Comparison of ENCODE assay signal across 31 cellular contexts in the genomic region with DNA sequence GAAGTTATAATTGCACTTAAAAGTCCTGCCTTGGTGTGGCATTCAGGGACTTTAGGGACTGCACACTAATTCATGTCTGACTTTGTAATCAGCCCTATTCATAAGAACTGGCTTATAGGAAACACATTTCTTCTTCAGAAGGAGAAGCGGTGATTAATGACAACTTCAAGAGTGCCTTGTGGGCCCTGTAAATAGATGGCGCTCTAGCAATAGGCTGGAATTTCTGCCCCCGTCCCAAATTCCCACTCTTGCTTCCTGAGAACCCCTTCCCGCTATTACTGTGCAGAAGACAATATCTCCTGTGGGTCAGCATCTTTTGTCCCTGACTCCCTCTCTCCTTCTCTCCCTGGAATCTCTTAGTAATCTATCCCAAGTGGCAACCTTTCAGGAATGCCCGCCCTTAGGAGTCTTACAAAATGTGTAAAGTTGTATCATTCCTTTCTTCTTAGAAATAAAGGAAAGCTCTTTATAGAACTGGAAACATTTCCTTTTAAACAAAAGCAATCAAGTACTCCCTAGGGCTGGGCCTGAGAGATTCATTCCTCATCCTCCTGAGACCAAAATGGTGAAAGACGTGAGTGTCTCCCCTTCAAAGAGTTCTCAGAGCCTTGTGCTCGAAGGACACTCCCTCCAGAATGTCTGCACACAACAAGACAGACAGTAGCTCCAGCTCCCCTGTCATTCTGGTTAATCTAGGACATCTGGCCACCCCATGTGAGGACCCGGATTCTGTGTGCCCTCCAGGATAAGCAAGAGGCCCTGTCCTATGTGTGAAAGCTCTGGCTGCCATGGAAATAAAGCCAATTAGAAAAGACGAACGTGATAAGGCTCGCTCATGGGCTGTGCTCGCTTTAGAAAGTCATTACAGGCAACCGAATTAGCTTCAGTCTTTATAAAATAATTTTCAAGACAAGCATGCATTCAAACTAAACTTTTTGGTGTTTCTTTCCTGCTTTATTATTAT.
DNase-seq lines count a peak whose midpoint lies in the region; ATAC-seq and TF ChIP-seq lines count a peak whose summit lies in the region.
"Had no signal": no experiment of that assay in that cellular context is flagged by ENCODE, and none has a peak within 500 bp of the region (broad histone marks: within the 10 kb centered on the region; RNA-seq: fewer than 3 reads in every experiment).

No MANE protein-coding gene starts in this region.

- H3K4me1 ChIP-seq in neural progenitor cell = peaks cover 8% of the 10 kb centered on the region
- H3K4me1 ChIP-seq: A549, left ventricle myocardium inferior, psoas muscle, sigmoid colon, SJCRH30 had no signal

- peak overlapping the region; percentile 68 for H2AFZ ChIP-seq in neural progenitor cell (replicated peaks)

- H3K9ac ChIP-seq in neural progenitor cell = no peak overlapping the region

- no peaks in the 10 kb centered on the region for H3K9me3 ChIP-seq in neural progenitor cell (ENCODE audit: low read depth)
- H3K9me3 ChIP-seq: A549, psoas muscle, sigmoid colon, SJCRH30, tibial artery had no signal

- no peaks in the 10 kb centered on the region for H3K79me2 ChIP-seq in neural progenitor cell (ENCODE audit: low read depth)

- H3K4me1 Mint-ChIP-seq in chondrocyte (ENCODE audit: low read depth) = peaks cover 10% of the 10 kb centered on the region
- H3K4me1 Mint-ChIP-seq in neural progenitor cell = peaks cover 8% of the 10 kb centered on the region
- H3K4me1 Mint-ChIP-seq: B cell had no signal

- peak; percentile 9 for DNase-seq in EL
- DNase-seq in NCI-H82 (lab: John Stamatoyannopoulos, UW) = peak; percentile 99
- DNase-seq in chondrocyte (ENCODE audit: low spot score) = no peak
- DNase-seq in neural progenitor cell (ENCODE audit: low spot score) = no peak
- DNase-seq in GM13977 (ENCODE audit: low spot score) = no peak
- DNase-seq in HUDEP-2 (lab: John Stamatoyannopoulos, UW; ENCODE audit: unreplicated experiment in 76 of 76) = no peak
- no peak for DNase-seq in MV-4-11 (lab: John Stamatoyannopoulos, UW)
- DNase-seq: activated CD4-positive, alpha-beta T cell treated with anti-CD3 and anti-CD28 coated beads, Interleukin-2, amount 50 U/mL, for 1 hour; activated CD4-positive, CD25-positive, alpha-beta regulatory T cell; activated effector memory CD4-positive, alpha-beta T cell treated with anti-CD3 and anti-CD28 coated beads, Interleukin-2, amount 50 U/mL, for 16 hours; activated T-cell treated with anti-CD3 and anti-CD28 coated beads, Interleukin-2, amount 50 U/mL, for 24 hours; anterior cingulate cortex; CD8-positive, alpha-beta T cell; DMS 273 treated with DMSO at 0.1 percent for 48 hours; glutamatergic neuron; KBM-7; left ventricle myocardium inferior; MM.1S; NCI-H1417 treated with DMSO at 0.1 percent for 48 hours; NCI-H2081; psoas muscle; RPMI8226; sigmoid colon; SJCRH30; stimulated activated CD4-positive, alpha-beta T cell treated with anti-CD3 and anti-CD28 coated beads, Interleukin-4, amount 100 ng/mL, for 24 hours; tibial artery had no signal

- H3K27ac Mint-ChIP-seq in chondrocyte (ENCODE audit: unreplicated experiment) (no peak overlapping the region), neural progenitor cell (no peak overlapping the region)
- H3K27ac Mint-ChIP-seq: activated naive CD8-positive, alpha-beta T cell; activated T-cell treated with anti-CD3 and anti-CD28 coated beads, Interleukin-2, amount 50 U/mL, for 24 hours; B cell; CD8-positive, alpha-beta T cell; T-helper 1 cell treated with Interleukin-12 subunit alpha and Interleukin-12 subunit beta and Interleukin-4 antibody, amounts not matched to agents 30 μg/mL and 1 μg/mL, for 36 hours had no signal

- H3K4me3 ChIP-seq in neural progenitor cell = no peak overlapping the region
- H3K4me3 ChIP-seq: A549, left ventricle myocardium inferior, psoas muscle, sigmoid colon, SJCRH30, tibial artery had no signal

- H3K4me3 Mint-ChIP-seq in chondrocyte (ENCODE audit: unreplicated experiment) (no peak overlapping the region), neural progenitor cell (no peak overlapping the region)
- H3K4me3 Mint-ChIP-seq: activated naive CD8-positive, alpha-beta T cell; activated T-cell treated with anti-CD3 and anti-CD28 coated beads, Interleukin-2, amount 50 U/mL, for 24 hours; B cell; CD8-positive, alpha-beta T cell; T-helper 1 cell treated with Interleukin-12 subunit alpha and Interleukin-12 subunit beta and Interleukin-4 antibody, amounts not matched to agents 30 μg/mL and 1 μg/mL, for 36 hours had no signal

- H3F3A ChIP-seq in neural progenitor cell (ENCODE audit: low read depth) = no peaks in the 10 kb centered on the region

- peaks cover 10% of the 10 kb centered on the region for H3K9me3 Mint-ChIP-seq in chondrocyte (ENCODE audit: low read depth)
- peaks cover 8% of the 10 kb centered on the region for H3K9me3 Mint-ChIP-seq in neural progenitor cell

- H3K27me3 Mint-ChIP-seq in chondrocyte (ENCODE audit: low read depth) (no peaks in the 10 kb centered on the region), neural progenitor cell (ENCODE audit: insufficient read depth, low read depth) (peaks cover 5% of the 10 kb centered on the region)
- H3K27me3 Mint-ChIP-seq: activated naive CD8-positive, alpha-beta T cell; activated T-cell treated with anti-CD3 and anti-CD28 coated beads, Interleukin-2, amount 50 U/mL, for 24 hours; B cell had no signal

- H4K20me1 ChIP-seq in neural progenitor cell (ENCODE audit: low read depth) = no peaks in the 10 kb centered on the region

- peak overlapping the region; percentile 3 for H3K4me2 ChIP-seq in neural progenitor cell
- H3K4me2 ChIP-seq: A549 had no signal

- no peaks in the 10 kb centered on the region for H3K36me3 ChIP-seq in neural progenitor cell
- H3K36me3 ChIP-seq: left ventricle myocardium inferior, sigmoid colon, SJCRH30, tibial artery had no signal

- H3K36me3 Mint-ChIP-seq in chondrocyte (ENCODE audit: low read depth) (no peaks in the 10 kb centered on the region), neural progenitor cell (no peaks in the 10 kb centered on the region)
- H3K36me3 Mint-ChIP-seq: activated naive CD8-positive, alpha-beta T cell; CD8-positive, alpha-beta T cell had no signal

- in situ Hi-C loops in GM13977 (cut with MboI; ENCODE audit: low pct_unique_long_range_greater_than_20kb, low sequenced_read_pairs, unreplicated experiment) = no loop called here

- ATAC-seq in HG03139 (IDR thresholded peaks at IDR 0.05; ENCODE audit: unreplicated experiment) = no peak
- ATAC-seq: A549; CD8-positive, alpha-beta T cell; psoas muscle had no signal

- TF ChIP-seq CTCF in chondrocyte (IDR thresholded peaks at IDR 0.05) (peak; percentile 8), neural progenitor cell (IDR thresholded peaks at IDR 0.05) (no peak), GM13977 (IDR thresholded peaks at IDR 0.05; ENCODE audit: extremely low read depth, insufficient read depth, missing control alignments) (no peak)

- H3K27ac ChIP-seq in neural progenitor cell = no peak overlapping the region
- H3K27ac ChIP-seq: A549, left ventricle myocardium inferior, psoas muscle, sigmoid colon, SJCRH30, tibial artery had no signal

- H3K27me3 ChIP-seq in neural progenitor cell = no peaks in the 10 kb centered on the region
- H3K27me3 ChIP-seq: sigmoid colon, SJCRH30, tibial artery had no signal

Comparison
In these comparisons a context has a peak if more than half of its experiments do, and no peak if none do; other contexts are left out.
1. DNase-seq: peak in EL (single experiment) and NCI-H82 (single experiment); none in chondrocyte (single experiment), neural progenitor cell (single experiment), GM13977 (single experiment), HUDEP-2 (0 of 76) and MV-4-11 (single experiment).